ENCODE assay signal across 8 cellular contexts in the genomic region with DNA sequence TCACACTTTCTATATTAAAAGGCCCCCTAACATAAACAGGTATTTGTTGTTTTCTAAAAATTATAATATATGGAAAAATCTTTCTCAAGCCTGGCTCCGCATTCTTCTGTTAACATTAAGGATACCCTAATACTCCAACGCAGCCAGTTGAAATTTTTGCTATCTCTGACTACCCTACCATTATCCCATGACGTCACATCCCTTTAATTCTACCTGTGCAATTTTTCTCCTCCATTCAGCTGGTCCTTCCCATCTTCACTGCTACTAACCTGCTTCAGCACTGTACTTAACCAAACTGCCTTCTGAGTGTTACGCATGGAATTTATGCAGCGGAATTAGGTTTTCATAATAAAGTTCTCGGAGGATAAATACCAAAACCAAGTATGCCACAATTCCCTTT. TPM values are rescaled to one million over a fixed set of nuclear protein-coding genes. Genes with fewer than 3 reads are reported as not detected.
DNase-seq lines count a peak whose midpoint lies in the region; ATAC-seq and TF ChIP-seq lines count a peak whose summit lies in the region.

No MANE protein-coding gene starts in this region.

- peaks cover 25% of the 10 kb centered on the region for H3K36me3 Mint-ChIP-seq in activated B cell treated with CpG ODN at 0.5 μM for 24 hours (ENCODE audit: low read depth)
- H3K36me3 Mint-ChIP-seq in stimulated activated naive B cell treated with anti-CD40 and anti-IgM and Interleukin-4, amounts not matched to agents 10 μg/mL and 1 μg/mL and 100 μg/mL, for 72 hours, result no peaks in the 10 kb centered on the region

- ATAC-seq in activated B cell treated with CpG ODN at 0.5 μM for 24 hours (ENCODE audit: low read depth), result no peak
- ATAC-seq in stimulated activated naive B cell treated with anti-CD40 and anti-IgM and Interleukin-4, amounts not matched to agents 10 μg/mL and 1 μg/mL and 100 μg/mL, for 72 hours (replicated peaks), result no peak

- H3K27ac Mint-ChIP-seq in activated B cell treated with CpG ODN at 0.5 μM for 24 hours, result no peak overlapping the region
- H3K27ac Mint-ChIP-seq in stimulated activated naive B cell treated with anti-CD40 and anti-IgM and Interleukin-4, amounts not matched to agents 10 μg/mL and 1 μg/mL and 100 μg/mL, for 72 hours, result no peak overlapping the region

- CTCF ChIA-PET in activated B cell treated with CpG ODN at 0.5 μM for 24 hours (lab: Charles Lee), result interaction anchor here (1.0 kb wide), 1 partner anchor 828 kb away, joined by 5 read pairs; no protein-coding TSS in a partner anchor

- H3K4me3 Mint-ChIP-seq in activated B cell treated with CpG ODN at 0.5 μM for 24 hours, result peak overlapping the region; percentile 98
- peak overlapping the region; percentile 94 to 99 for H3K4me3 Mint-ChIP-seq in stimulated activated naive B cell treated with anti-CD40 and anti-IgM and Interleukin-4, amounts not matched to agents 10 μg/mL and 1 μg/mL and 100 μg/mL, for 72 hours

- peaks cover 27% of the 10 kb centered on the region for H3K4me1 Mint-ChIP-seq in activated B cell treated with CpG ODN at 0.5 μM for 24 hours
- peaks cover 7 to 16% of the 10 kb centered on the region in 2 donors for H3K4me1 Mint-ChIP-seq in stimulated activated naive B cell treated with anti-CD40 and anti-IgM and Interleukin-4, amounts not matched to agents 10 μg/mL and 1 μg/mL and 100 μg/mL, for 72 hours

- H3K9me3 ChIP-seq in iPS-15b (ENCODE audit: control insufficient read depth, insufficient read depth, low read length), result no peaks in the 10 kb centered on the region

- H3K27me3 ChIP-seq in iPS-15b (ENCODE audit: control insufficient read depth, insufficient read depth, low read length), result no peaks in the 10 kb centered on the region

- peak overlapping the region; percentile 97 for H3K4me3 ChIP-seq in iPS-15b (ENCODE audit: low read depth, low read length)

- no peaks in the 10 kb centered on the region for H3K9me3 Mint-ChIP-seq in activated B cell treated with CpG ODN at 0.5 μM for 24 hours
- no peaks in the 10 kb centered on the region for H3K9me3 Mint-ChIP-seq in stimulated activated naive B cell treated with anti-CD40 and anti-IgM and Interleukin-4, amounts not matched to agents 10 μg/mL and 1 μg/mL and 100 μg/mL, for 72 hours

- POLR2A ChIA-PET in activated B cell treated with CpG ODN at 0.5 μM for 24 hours (lab: Charles Lee), result interaction anchor here (0.7 to 1.0 kb wide), 2 partner anchors 236 to 290 kb away, joined by 3 read pairs; no protein-coding TSS in a partner anchor

- H3K27me3 Mint-ChIP-seq in activated B cell treated with CpG ODN at 0.5 μM for 24 hours, result no peaks in the 10 kb centered on the region
- H3K27me3 Mint-ChIP-seq in stimulated activated naive B cell treated with anti-CD40 and anti-IgM and Interleukin-4, amounts not matched to agents 10 μg/mL and 1 μg/mL and 100 μg/mL, for 72 hours, result no peaks in the 10 kb centered on the region

- H3K36me3 ChIP-seq in iPS-15b (ENCODE audit: control insufficient read depth, insufficient read depth, low read length), result no peaks in the 10 kb centered on the region

- TF ChIP-seq CTCF in activated B cell treated with CpG ODN at 0.5 μM for 24 hours (IDR thresholded peaks at IDR 0.05), result no peak

- intact Hi-C loops in activated B cell treated with CpG ODN at 0.5 μM for 24 hours (cut with micrococcal nuclease) (loop anchor here (2.0 to 10.0 kb wide), 6 partner anchors 335 to 995 kb away; a partner anchor contains a TSS), posterior vena cava (cut with DNase I) (no loop called here)

- no peak overlapping the region for H3K9ac ChIP-seq in iPS-15b (ENCODE audit: low read depth, low read length)

- H3K4me1 ChIP-seq in iPS-15b (ENCODE audit: control insufficient read depth, insufficient read depth, low read length), result no peaks in the 10 kb centered on the region

- peak; percentile 33 for DNase-seq in NCI-H748 (lab: John Stamatoyannopoulos, UW; ENCODE audit: unreplicated experiment)
- no peak for DNase-seq in NCI-H748 treated with DMSO at 0.1 percent for 48 hours (lab: John Stamatoyannopoulos, UW)
- DNase-seq in activated B cell treated with CpG ODN at 0.5 μM for 24 hours, result no peak
- no peak for DNase-seq in stimulated activated naive B cell treated with anti-CD40 and anti-IgM and Interleukin-4, amounts not matched to agents 10 μg/mL and 1 μg/mL and 100 μg/mL, for 72 hours
- no peak for DNase-seq in posterior vena cava (ENCODE audit: low spot score)
- DNase-seq in NCI-H1436 (lab: John Stamatoyannopoulos, UW), result no peak
- DNase-seq in stimulated activated CD4-positive, alpha-beta T cell treated with anti-CD3 and anti-CD28 coated beads, Interleukin-4, amount 100 ng/mL, for 1 hour, result no peak

RNA-seq across cellular contexts. Expression of a gene that starts 1.0 kb away (rescaled TPM):
- total RNA-seq in activated B cell treated with CpG ODN at 0.5 μM for 24 hours, result 29.4 and 30.5 TPM in 2 replicates
- total RNA-seq in posterior vena cava, result 10 to 100 TPM; 14.9 to 16.8 TPM

RNA-seq across cellular contexts. Expression of a gene that starts 19.4 kb away (rescaled TPM):
- total RNA-seq in activated B cell treated with CpG ODN at 0.5 μM for 24 hours (4.6 and 4.9 TPM in 2 replicates), posterior vena cava (1 to 10 TPM; 3.8 to 7.0 TPM)
